In genomic region chr6:145895802-145896201, GRCh38 we compare ENCODE assay signal across 13 cellular contexts.
DNase-seq lines count a peak whose midpoint lies in the region; FAIRE-seq and TF ChIP-seq lines count a peak whose summit lies in the region.
"Had no signal": no experiment of that assay in that cellular context is flagged by ENCODE, and none has a peak within 500 bp of the region (broad histone marks: within the 10 kb centered on the region; RNA-seq: fewer than 3 reads in every experiment).

No MANE protein-coding gene starts in this region.

- H3K4me1 Mint-ChIP-seq in mesothelial cell of epicardium, result no peaks in the 10 kb centered on the region
- H3K4me1 Mint-ChIP-seq in CD8-positive, alpha-beta memory T cell, result peaks cover 2 to 4% (median 3%) of the 10 kb centered on the region in 3 donors
- H3K4me1 Mint-ChIP-seq: activated naive CD8-positive, alpha-beta T cell treated with anti-CD3 and anti-CD28 coated beads, Interleukin-2, amount 10 ng/mL, durations not matched to agents 7 days and 5 days; IgD-negative memory B cell had no signal

- H3K9me3 ChIP-seq in CD8-positive, alpha-beta memory T cell (ENCODE audit: low read length), result no peaks in the 10 kb centered on the region

- no peaks in the 10 kb centered on the region for H3K4me1 ChIP-seq in CD8-positive, alpha-beta memory T cell (ENCODE audit: insufficient read depth, low read length)
- H3K4me1 ChIP-seq: spleen, vagina had no signal

- no peak for DNase-seq in D721Med (ENCODE audit: insufficient read length, low spot score)
- DNase-seq in LHCN-M2 (ENCODE audit: low read depth), result peak; percentile 20
- DNase-seq in astrocyte of the cerebellum (ENCODE audit: low read depth), result no peak
- DNase-seq in mesothelial cell of epicardium (ENCODE audit: low spot score in 2 of 2, unreplicated experiment in 2 of 2), result no peak
- DNase-seq in CD8-positive, alpha-beta memory T cell, result no peak
- no peak for DNase-seq in T1000 (lab: John Stamatoyannopoulos, UW)
- DNase-seq in LoVo (ENCODE audit: low spot score), result no peak
- DNase-seq: activated CD8-positive, alpha-beta memory T cell treated with anti-CD3 and anti-CD28 coated beads for 24 hours; activated naive CD8-positive, alpha-beta T cell treated with anti-CD3 and anti-CD28 coated beads, Interleukin-2, amount 10 ng/mL, durations not matched to agents 7 days and 5 days; spleen had no signal

- FAIRE-seq in D721Med (lab: Jason Lieb, UNC), result no peak

- H3K27me3 Mint-ChIP-seq in mesothelial cell of epicardium (ENCODE audit: low read depth), result no peaks in the 10 kb centered on the region
- H3K27me3 Mint-ChIP-seq in CD8-positive, alpha-beta memory T cell, result no peaks in the 10 kb centered on the region
- H3K27me3 Mint-ChIP-seq: activated naive CD8-positive, alpha-beta T cell treated with anti-CD3 and anti-CD28 coated beads, Interleukin-2, amount 10 ng/mL, durations not matched to agents 7 days and 5 days; IgD-negative memory B cell; natural killer cell treated with Interleukin-12 subunit alpha and Interleukin-12 subunit beta and Interleukin-15 and Interleukin-18, amount 100 ng/mL, for 72 hours had no signal

- POLR2A ChIA-PET in CD8-positive, alpha-beta memory T cell (lab: Charles Lee), result no interaction called here

- no peak overlapping the region for H3K4me3 ChIP-seq in astrocyte of the cerebellum (ENCODE audit: low read depth, low read length)
- no peak overlapping the region for H3K4me3 ChIP-seq in CD8-positive, alpha-beta memory T cell (ENCODE audit: low read length)
- H3K4me3 ChIP-seq: spleen, vagina had no signal

- no peak overlapping the region for H3K27ac Mint-ChIP-seq in mesothelial cell of epicardium
- no peak overlapping the region for H3K27ac Mint-ChIP-seq in CD8-positive, alpha-beta memory T cell
- H3K27ac Mint-ChIP-seq: activated naive CD8-positive, alpha-beta T cell treated with anti-CD3 and anti-CD28 coated beads, Interleukin-2, amount 10 ng/mL, durations not matched to agents 7 days and 5 days; IgD-negative memory B cell; natural killer cell treated with Interleukin-12 subunit alpha and Interleukin-12 subunit beta and Interleukin-15 and Interleukin-18, amount 100 ng/mL, for 72 hours had no signal

- CTCF ChIA-PET in CD8-positive, alpha-beta memory T cell (lab: Charles Lee), result no interaction called here

- peaks cover 23% of the 10 kb centered on the region for H3K9me3 Mint-ChIP-seq in mesothelial cell of epicardium
- peaks cover 14 to 20% (median 17%) of the 10 kb centered on the region in 5 donors for H3K9me3 Mint-ChIP-seq in CD8-positive, alpha-beta memory T cell
- H3K9me3 Mint-ChIP-seq: natural killer cell treated with Interleukin-12 subunit alpha and Interleukin-12 subunit beta and Interleukin-15 and Interleukin-18, amount 100 ng/mL, for 72 hours had no signal

- H3K27ac ChIP-seq in CD8-positive, alpha-beta memory T cell (ENCODE audit: low read depth, low read length), result no peak overlapping the region
- H3K27ac ChIP-seq: spleen, vagina had no signal

- H3K36me3 ChIP-seq in CD8-positive, alpha-beta memory T cell (ENCODE audit: insufficient read depth, low read length), result peaks cover 10% of the 10 kb centered on the region

- H3K36me3 Mint-ChIP-seq in mesothelial cell of epicardium, result peaks cover 62% of the 10 kb centered on the region
- peaks cover 41 to 60% (median 43%) of the 10 kb centered on the region in 3 donors for H3K36me3 Mint-ChIP-seq in CD8-positive, alpha-beta memory T cell

- TF ChIP-seq CTCF in D721Med (IDR thresholded peaks at IDR 0.05; ENCODE audit: insufficient read depth, missing control alignments) (peak; percentile 22), astrocyte of the cerebellum (IDR thresholded peaks at IDR 0.05; ENCODE audit: low read depth, low read length, missing control alignments) (peak; percentile 30), mesothelial cell of epicardium (IDR thresholded peaks at IDR 0.05; ENCODE audit: unreplicated experiment) (peak; percentile 37)

- no peaks in the 10 kb centered on the region for H3K27me3 ChIP-seq in CD8-positive, alpha-beta memory T cell (ENCODE audit: insufficient read depth, low read length, poor library complexity, severe bottlenecking)
- H3K27me3 ChIP-seq: spleen, vagina had no signal

- no peak overlapping the region for H3K4me3 Mint-ChIP-seq in mesothelial cell of epicardium
- no peak overlapping the region for H3K4me3 Mint-ChIP-seq in CD8-positive, alpha-beta memory T cell
- H3K4me3 Mint-ChIP-seq: activated naive CD8-positive, alpha-beta T cell treated with anti-CD3 and anti-CD28 coated beads, Interleukin-2, amount 10 ng/mL, durations not matched to agents 7 days and 5 days; IgD-negative memory B cell; natural killer cell treated with Interleukin-12 subunit alpha and Interleukin-12 subunit beta and Interleukin-15 and Interleukin-18, amount 100 ng/mL, for 72 hours had no signal

- in situ Hi-C loops in astrocyte of the cerebellum (cut with HindIII; ENCODE audit: low sequenced_read_pairs), result no loop called here
